In genomic region chr16:81817789-81818304, GRCh38 we compare ENCODE assay signal across 11 cellular contexts. TPM values are rescaled to one million over a fixed set of nuclear protein-coding genes. Genes with fewer than 3 reads are reported as not detected.
DNase-seq lines count a peak whose midpoint lies in the region; ATAC-seq lines count a peak whose summit lies in the region.
"Had no signal": no experiment of that assay in that cellular context is flagged by ENCODE, and none has a peak within 500 bp of the region (broad histone marks: within the 10 kb centered on the region; RNA-seq: fewer than 3 reads in every experiment).

No MANE protein-coding gene starts in this region.

- peak overlapping the region; percentile 4 for H3K4me3 Mint-ChIP-seq in activated CD8-positive, alpha-beta memory T cell treated with anti-CD3 and anti-CD28 coated beads, Interleukin-2, amount 10 ng/mL, durations not matched to agents 7 days and 5 days
- no peak overlapping the region for H3K4me3 Mint-ChIP-seq in stimulated activated naive CD8-positive, alpha-beta T cell treated with anti-CD3 and anti-CD28 coated beads, Interleukin-15, amount 100 ng/mL, for 72 hours

- peak; percentile 66 for DNase-seq in activated CD8-positive, alpha-beta memory T cell treated with anti-CD3 and anti-CD28 coated beads, Interleukin-2, amount 10 ng/mL, durations not matched to agents 7 days and 5 days
- DNase-seq in activated CD8-positive, alpha-beta memory T cell treated with anti-CD3 and anti-CD28 coated beads for 24 hours = no peak
- DNase-seq in SKM-1 treated with dmso at 0.1 percent for 144 hours (lab: John Stamatoyannopoulos, UW; ENCODE audit: unreplicated experiment) (peak; percentile 80), left lobe of liver (ENCODE audit: low spot score) (no peak), DMS153 treated with DMSO at 0.1 percent for 48 hours (lab: John Stamatoyannopoulos, UW; ENCODE audit: unreplicated experiment) (no peak)
- DNase-seq in stimulated activated naive CD8-positive, alpha-beta T cell treated with anti-CD3 and anti-CD28 coated beads, Interleukin-15, amount 100 ng/mL, for 72 hours = no peak
- DNase-seq: NCI-H2107; stimulated activated CD4-positive, alpha-beta T cell treated with anti-CD3 and anti-CD28 coated beads, Interleukin-12 subunit alpha, Interleukin-12 subunit beta, amount 100 ng/mL, for 4 hours; uterus had no signal

- H3K27ac Mint-ChIP-seq in activated CD8-positive, alpha-beta memory T cell treated with anti-CD3 and anti-CD28 coated beads, Interleukin-2, amount 10 ng/mL, durations not matched to agents 7 days and 5 days = peak overlapping the region; percentile 91
- H3K27ac Mint-ChIP-seq in stimulated activated naive CD8-positive, alpha-beta T cell treated with anti-CD3 and anti-CD28 coated beads, Interleukin-15, amount 100 ng/mL, for 72 hours = no peak overlapping the region

- no peaks in the 10 kb centered on the region for H3K27me3 Mint-ChIP-seq in activated CD8-positive, alpha-beta memory T cell treated with anti-CD3 and anti-CD28 coated beads, Interleukin-2, amount 10 ng/mL, durations not matched to agents 7 days and 5 days
- H3K27me3 Mint-ChIP-seq in stimulated activated naive CD8-positive, alpha-beta T cell treated with anti-CD3 and anti-CD28 coated beads, Interleukin-15, amount 100 ng/mL, for 72 hours = peaks cover 33% of the 10 kb centered on the region

- H3K9me3 Mint-ChIP-seq in activated CD8-positive, alpha-beta memory T cell treated with anti-CD3 and anti-CD28 coated beads, Interleukin-2, amount 10 ng/mL, durations not matched to agents 7 days and 5 days (ENCODE audit: low read depth) = no peaks in the 10 kb centered on the region
- peaks cover 0 to 5% of the 10 kb centered on the region in 2 donors for H3K9me3 Mint-ChIP-seq in stimulated activated naive CD8-positive, alpha-beta T cell treated with anti-CD3 and anti-CD28 coated beads, Interleukin-15, amount 100 ng/mL, for 72 hours

- H3K36me3 Mint-ChIP-seq in activated CD8-positive, alpha-beta memory T cell treated with anti-CD3 and anti-CD28 coated beads, Interleukin-2, amount 10 ng/mL, durations not matched to agents 7 days and 5 days = peaks cover 11% of the 10 kb centered on the region

- CTCF ChIA-PET in activated CD8-positive, alpha-beta memory T cell treated with anti-CD3 and anti-CD28 coated beads, Interleukin-2, amount 10 ng/mL, durations not matched to agents 7 days and 5 days (lab: Charles Lee) = interaction anchor here (0.5 to 2.1 kb wide), 7 partner anchors 9 to 57 kb away, joined by 3 to 9 read pairs (median 5); no protein-coding TSS in a partner anchor

- peaks cover 60% of the 10 kb centered on the region for H3K4me1 Mint-ChIP-seq in activated CD8-positive, alpha-beta memory T cell treated with anti-CD3 and anti-CD28 coated beads, Interleukin-2, amount 10 ng/mL, durations not matched to agents 7 days and 5 days
- peaks cover 15% of the 10 kb centered on the region for H3K4me1 Mint-ChIP-seq in stimulated activated naive CD8-positive, alpha-beta T cell treated with anti-CD3 and anti-CD28 coated beads, Interleukin-15, amount 100 ng/mL, for 72 hours

- ATAC-seq in activated CD8-positive, alpha-beta memory T cell treated with anti-CD3 and anti-CD28 coated beads, Interleukin-2, amount 10 ng/mL, durations not matched to agents 7 days and 5 days = peak; percentile 71
- ATAC-seq in HG02981 (IDR thresholded peaks at IDR 0.05; ENCODE audit: unreplicated experiment) = peak; percentile 36
- ATAC-seq in stimulated activated naive CD8-positive, alpha-beta T cell treated with anti-CD3 and anti-CD28 coated beads, Interleukin-15, amount 100 ng/mL, for 72 hours = peak; percentile 59
- no peak for ATAC-seq in GM18870 (IDR thresholded peaks at IDR 0.05; ENCODE audit: unreplicated experiment)
- no peak for ATAC-seq in left lobe of liver

RNA-seq across cellular contexts. Expression of gene PLCG2, which starts 38.8 kb away (rescaled TPM):
- total RNA-seq in activated CD8-positive, alpha-beta memory T cell treated with anti-CD3 and anti-CD28 coated beads, Interleukin-2, amount 10 ng/mL, durations not matched to agents 7 days and 5 days = 10 to 100 TPM; 62.5 to 80.2 TPM
- total RNA-seq in left lobe of liver = 12.1 TPM

Comparison
In these comparisons a context has a peak if more than half of its experiments do, and no peak if none do; other contexts are left out.
1. DNase-seq: peak in activated CD8-positive, alpha-beta memory T cell treated with anti-CD3 and anti-CD28 coated beads, Interleukin-2, amount 10 ng/mL, durations not matched to agents 7 days and 5 days (single experiment) and SKM-1 treated with dmso at 0.1 percent for 144 hours (single experiment); none in activated CD8-positive, alpha-beta memory T cell treated with anti-CD3 and anti-CD28 coated beads for 24 hours (single experiment), stimulated activated naive CD8-positive, alpha-beta T cell treated with anti-CD3 and anti-CD28 coated beads, Interleukin-15, amount 100 ng/mL, for 72 hours (0 of 2), left lobe of liver (single experiment) and DMS153 treated with DMSO at 0.1 percent for 48 hours (single experiment).
2. ATAC-seq: peak in activated CD8-positive, alpha-beta memory T cell treated with anti-CD3 and anti-CD28 coated beads, Interleukin-2, amount 10 ng/mL, durations not matched to agents 7 days and 5 days (single experiment), HG02981 (single experiment) and stimulated activated naive CD8-positive, alpha-beta T cell treated with anti-CD3 and anti-CD28 coated beads, Interleukin-15, amount 100 ng/mL, for 72 hours (single experiment); none in GM18870 (single experiment) and left lobe of liver (single experiment).